Comparison of ENCODE assay signal across 9 cellular contexts in the genomic region with DNA sequence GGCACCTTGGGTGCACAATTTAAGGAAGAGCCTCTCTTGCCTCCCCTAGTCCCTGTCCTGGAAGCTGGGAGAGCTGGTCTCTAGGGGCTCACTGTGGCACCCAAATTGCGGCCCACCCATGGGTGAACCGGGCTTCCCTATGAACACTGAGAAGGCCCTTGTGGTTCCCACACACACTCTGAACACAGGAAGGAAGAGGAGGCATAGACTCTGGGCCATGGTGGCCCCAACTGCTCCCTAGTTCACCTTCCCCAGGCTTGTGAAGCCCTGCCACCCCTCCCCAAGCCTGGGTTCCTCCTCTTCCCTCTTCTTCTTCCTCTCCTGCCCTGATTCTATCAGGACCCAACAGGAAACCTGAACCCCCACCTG. TPM values are rescaled to one million over a fixed set of nuclear protein-coding genes. Genes with fewer than 3 reads are reported as not detected.
DNase-seq lines count a peak whose midpoint lies in the region; ATAC-seq and TF ChIP-seq lines count a peak whose summit lies in the region.
"Had no signal": no experiment of that assay in that cellular context is flagged by ENCODE, and none has a peak within 500 bp of the region (broad histone marks: within the 10 kb centered on the region; RNA-seq: fewer than 3 reads in every experiment).

No MANE protein-coding gene starts in this region.

- ATAC-seq in left lobe of liver (no peak), heart right ventricle (no peak)

- CTCF ChIA-PET in activated naive CD4-positive, alpha-beta T cell treated with anti-CD3 and anti-CD28 coated beads, Interleukin-2, amount 10 ng/mL, durations not matched to agents 7 days and 5 days (lab: Charles Lee), result interaction anchor here (1.7 kb wide), 1 partner anchor 14 kb away, joined by 7 read pairs; no protein-coding TSS in a partner anchor

- peak overlapping the region; percentile 96 for H3K27ac Mint-ChIP-seq in activated naive CD4-positive, alpha-beta T cell treated with anti-CD3 and anti-CD28 coated beads, Interleukin-2, amount 10 ng/mL, durations not matched to agents 7 days and 5 days
- H3K27ac Mint-ChIP-seq in activated T-helper 1 cell treated with anti-CD3 and anti-CD28 coated beads, Interleukin-12 subunit alpha, Interleukin-12 subunit beta, Interleukin-2, Interleukin-4 antibody, amounts not matched to agents 30 ng/mL and 10 ng/mL and 1 ng/mL, durations not matched to agents 14 hours and 24 hours and 36 hours, result peak overlapping the region; percentile 91

- 70% methylated on average over 2 of the region's 2 CpGs; no CpG with 5 or more reads in 1 of the 2 donors for WGBS in transverse colon (ENCODE audit: low coverage in 1 of 2), 2 donors
- WGBS in heart right ventricle, 2 donors, result 72 to 85% methylated on average over 2 of the region's 2 CpGs

- H3K9me3 Mint-ChIP-seq in activated naive CD4-positive, alpha-beta T cell treated with anti-CD3 and anti-CD28 coated beads, Interleukin-2, amount 10 ng/mL, durations not matched to agents 7 days and 5 days, result no peaks in the 10 kb centered on the region
- H3K9me3 Mint-ChIP-seq in activated T-helper 1 cell treated with anti-CD3 and anti-CD28 coated beads, Interleukin-12 subunit alpha, Interleukin-12 subunit beta, Interleukin-2, Interleukin-4 antibody, amounts not matched to agents 30 ng/mL and 10 ng/mL and 1 ng/mL, durations not matched to agents 14 hours and 24 hours and 36 hours, result no peaks in the 10 kb centered on the region

- TF ChIP-seq POLR2A in transverse colon (IDR thresholded peaks at IDR 0.05), result no peak

- H3K36me3 Mint-ChIP-seq in activated naive CD4-positive, alpha-beta T cell treated with anti-CD3 and anti-CD28 coated beads, Interleukin-2, amount 10 ng/mL, durations not matched to agents 7 days and 5 days, result peaks cover 30% of the 10 kb centered on the region
- peaks cover 23% of the 10 kb centered on the region for H3K36me3 Mint-ChIP-seq in activated T-helper 1 cell treated with anti-CD3 and anti-CD28 coated beads, Interleukin-12 subunit alpha, Interleukin-12 subunit beta, Interleukin-2, Interleukin-4 antibody, amounts not matched to agents 30 ng/mL and 10 ng/mL and 1 ng/mL, durations not matched to agents 14 hours and 24 hours and 36 hours (ENCODE audit: low read depth)

- in situ Hi-C loops in transverse colon (cut with MboI; ENCODE audit: low pct_ligation_motif_present in 1 of 4, low pct_unique_long_range_greater_than_20kb in 1 of 4, low sequenced_read_pairs in 3 of 4), result no loop called here

- H3K4me1 ChIP-seq in muscle layer of colon (ENCODE audit: insufficient read depth, low read length) (peaks cover 69% of the 10 kb centered on the region), transverse colon (peaks cover 39 to 79% (median 65%) of the 10 kb centered on the region in 4 donors), heart right ventricle (peaks cover 39 to 74% (median 57%) of the 10 kb centered on the region in 9 donors)

- H3K36me3 ChIP-seq in muscle layer of colon (ENCODE audit: insufficient read depth, low read length), result no peaks in the 10 kb centered on the region
- H3K36me3 ChIP-seq in transverse colon, result no peaks in the 10 kb centered on the region
- H3K36me3 ChIP-seq in heart right ventricle, result peaks cover 0 to 27% (median 0%) of the 10 kb centered on the region in 9 donors

- peak overlapping the region; percentile 42 for H3K4me3 Mint-ChIP-seq in activated naive CD4-positive, alpha-beta T cell treated with anti-CD3 and anti-CD28 coated beads, Interleukin-2, amount 10 ng/mL, durations not matched to agents 7 days and 5 days
- H3K4me3 Mint-ChIP-seq in activated T-helper 1 cell treated with anti-CD3 and anti-CD28 coated beads, Interleukin-12 subunit alpha, Interleukin-12 subunit beta, Interleukin-2, Interleukin-4 antibody, amounts not matched to agents 30 ng/mL and 10 ng/mL and 1 ng/mL, durations not matched to agents 14 hours and 24 hours and 36 hours, result peak overlapping the region; percentile 63

- DNase-seq in activated naive CD4-positive, alpha-beta T cell treated with anti-CD3 and anti-CD28 coated beads, Interleukin-2, amount 10 ng/mL, durations not matched to agents 7 days and 5 days, result no peak
- DNase-seq in activated naive CD4-positive, alpha-beta T cell treated with anti-CD3 and anti-CD28 coated beads, Interleukin-2, amount 50 U/mL, for 16 hours, result no peak
- no peak for DNase-seq in activated T-helper 1 cell treated with anti-CD3 and anti-CD28 coated beads, Interleukin-12 subunit alpha, Interleukin-12 subunit beta, Interleukin-2, Interleukin-4 antibody, amounts not matched to agents 30 ng/mL and 10 ng/mL and 1 ng/mL, durations not matched to agents 14 hours and 24 hours and 36 hours (ENCODE audit: low spot score)
- DNase-seq in transverse colon, result no peak
- DNase-seq in left lobe of liver (ENCODE audit: low spot score), result no peak
- no peak for DNase-seq in heart right ventricle
- DNase-seq in A172 (ENCODE audit: low spot score), result no peak
- DNase-seq: NCI-H748 treated with DMSO at 0.1 percent for 48 hours had no signal

- H3K27ac ChIP-seq in muscle layer of colon (ENCODE audit: low read depth, low read length), result peak overlapping the region; percentile 41
- H3K27ac ChIP-seq in transverse colon, result peak overlapping the region; percentile 88 to 98 (median 96)
- peak overlapping the region in 3 of 10 donors; percentile 5 to 83 (median 83) for H3K27ac ChIP-seq in heart right ventricle

- TF ChIP-seq CTCF in transverse colon (IDR thresholded peaks at IDR 0.05) (no peak), heart right ventricle (IDR thresholded peaks at IDR 0.05) (no peak)

- no peak overlapping the region for H3K9ac ChIP-seq in muscle layer of colon (ENCODE audit: low read length)

- H3K27me3 ChIP-seq in muscle layer of colon (ENCODE audit: control insufficient read depth in 1 of 2, insufficient read depth in 2 of 2, low read length in 2 of 2) (no peaks in the 10 kb centered on the region), transverse colon (no peaks in the 10 kb centered on the region), heart right ventricle (no peaks in the 10 kb centered on the region)

- no peaks in the 10 kb centered on the region for H3K27me3 Mint-ChIP-seq in activated naive CD4-positive, alpha-beta T cell treated with anti-CD3 and anti-CD28 coated beads, Interleukin-2, amount 10 ng/mL, durations not matched to agents 7 days and 5 days
- H3K27me3 Mint-ChIP-seq in activated T-helper 1 cell treated with anti-CD3 and anti-CD28 coated beads, Interleukin-12 subunit alpha, Interleukin-12 subunit beta, Interleukin-2, Interleukin-4 antibody, amounts not matched to agents 30 ng/mL and 10 ng/mL and 1 ng/mL, durations not matched to agents 14 hours and 24 hours and 36 hours (ENCODE audit: insufficient read depth), result no peaks in the 10 kb centered on the region

- H3K9me3 ChIP-seq in muscle layer of colon (ENCODE audit: low read length) (no peaks in the 10 kb centered on the region), transverse colon (no peaks in the 10 kb centered on the region), heart right ventricle (no peaks in the 10 kb centered on the region)

- intact Hi-C loops in activated T-helper 1 cell treated with anti-CD3 and anti-CD28 coated beads, Interleukin-12 subunit alpha, Interleukin-12 subunit beta, Interleukin-2, Interleukin-4 antibody, amounts not matched to agents 30 ng/mL and 10 ng/mL and 1 ng/mL, durations not matched to agents 14 hours and 24 hours and 36 hours (cut with micrococcal nuclease), result no loop called here
- intact Hi-C loops in transverse colon (cut with DNase I; ENCODE audit: low total_unique reads), result no loop called here
- intact Hi-C loops in heart right ventricle (cut with DNase I), result loop anchor here in 2 of 10 donors (10.0 kb wide), 1 partner anchor 208 kb away; the partner anchor contains the start of genes ATPAF2 (in 2 of the 2) and GID4 (in 2 of the 2)

- H3K4me1 Mint-ChIP-seq in activated naive CD4-positive, alpha-beta T cell treated with anti-CD3 and anti-CD28 coated beads, Interleukin-2, amount 10 ng/mL, durations not matched to agents 7 days and 5 days, result peaks cover 83% of the 10 kb centered on the region
- peaks cover 70% of the 10 kb centered on the region for H3K4me1 Mint-ChIP-seq in activated T-helper 1 cell treated with anti-CD3 and anti-CD28 coated beads, Interleukin-12 subunit alpha, Interleukin-12 subunit beta, Interleukin-2, Interleukin-4 antibody, amounts not matched to agents 30 ng/mL and 10 ng/mL and 1 ng/mL, durations not matched to agents 14 hours and 24 hours and 36 hours (ENCODE audit: low read depth)

- H3K4me3 ChIP-seq in muscle layer of colon (ENCODE audit: low read depth in 1 of 2, low read length in 2 of 2) (no peak overlapping the region), transverse colon (no peak overlapping the region), heart right ventricle (no peak overlapping the region)

- no peak for TF ChIP-seq EP300 in transverse colon (IDR thresholded peaks at IDR 0.05; ENCODE audit: low read depth)

RNA-seq across cellular contexts. Expression of gene SREBF1, which starts 10.5 kb away (rescaled TPM):
- total RNA-seq in activated T-helper 1 cell treated with anti-CD3 and anti-CD28 coated beads, Interleukin-12 subunit alpha, Interleukin-12 subunit beta, Interleukin-2, Interleukin-4 antibody, amounts not matched to agents 30 ng/mL and 10 ng/mL and 1 ng/mL, durations not matched to agents 14 hours and 24 hours and 36 hours, result 167 and 172 TPM in 2 replicates
- total RNA-seq in transverse colon (100 to 1,000 TPM in 3 of 4 donors, 10 to 100 TPM in 1; 45.7 to 206 (median 148) TPM), left lobe of liver (220 TPM), heart right ventricle (10 to 100 TPM in 8 of 10 donors, 1 to 10 TPM in 2; 9.0 to 44.1 (median 16.4) TPM)
- polyA plus RNA-seq in heart right ventricle, result 10 to 100 TPM; 49.0 to 61.2 TPM
- total RNA-seq in A172 (2014; rRNA removed; shearing (Covaris generic)), result 92.5 and 132 TPM in 2 replicates
